9 cellular contexts compared by ENCODE assay signal in the genomic region with DNA sequence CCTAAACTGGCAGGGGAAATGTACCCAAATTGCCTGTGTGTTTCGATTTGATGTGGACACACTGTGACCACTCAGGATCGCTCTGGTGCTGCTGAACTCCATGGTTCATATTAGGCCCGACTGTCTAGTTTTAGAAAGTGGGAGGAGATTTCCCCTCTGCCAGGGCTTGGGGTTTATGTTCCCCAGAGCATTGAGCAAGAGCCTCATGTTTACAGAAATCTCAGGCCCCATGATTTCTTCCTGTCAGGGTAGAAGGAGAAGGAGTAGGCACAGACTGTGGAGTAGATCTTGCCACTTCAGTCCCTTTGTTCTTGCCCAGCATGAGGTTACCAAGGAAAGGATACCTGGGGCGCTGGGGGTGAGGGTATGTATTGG. TPM values are rescaled to one million over a fixed set of nuclear protein-coding genes. Genes with fewer than 3 reads are reported as not detected.
DNase-seq lines count a peak whose midpoint lies in the region; ATAC-seq and TF ChIP-seq lines count a peak whose summit lies in the region.
"Had no signal": no experiment of that assay in that cellular context is flagged by ENCODE, and none has a peak within 500 bp of the region (broad histone marks: within the 10 kb centered on the region; RNA-seq: fewer than 3 reads in every experiment).

No MANE protein-coding gene starts in this region.

- H3K27me3 ChIP-seq in adipocyte (replicated peaks; ENCODE audit: control insufficient read depth, insufficient read depth, low read length) (no peaks in the 10 kb centered on the region), right cardiac atrium (ENCODE audit: control insufficient read depth, insufficient read depth) (no peaks in the 10 kb centered on the region), stomach (no peaks in the 10 kb centered on the region), H7 (ENCODE audit: control insufficient read depth, insufficient read depth, low read length) (no peaks in the 10 kb centered on the region)

- peak overlapping the region; percentile 81 for H3K9ac ChIP-seq in adipocyte (ENCODE audit: low read length)

- ATAC-seq in right cardiac atrium (peak; percentile 29 to 50), HG02610 (IDR thresholded peaks at IDR 0.05; ENCODE audit: unreplicated experiment) (no peak), HG03280 (IDR thresholded peaks at IDR 0.05; ENCODE audit: unreplicated experiment) (no peak)

- TF ChIP-seq CTCF in stomach (IDR thresholded peaks at IDR 0.05) = no peak

- no peaks in the 10 kb centered on the region for H3K36me3 ChIP-seq in adipocyte (ENCODE audit: control insufficient read depth, insufficient read depth, low read length, severe bottlenecking)
- no peaks in the 10 kb centered on the region for H3K36me3 ChIP-seq in stomach
- no peaks in the 10 kb centered on the region for H3K36me3 ChIP-seq in H7 (replicated peaks; ENCODE audit: control insufficient read depth, insufficient read depth, low read length)

- 66% methylated on average over 4 of the region's 4 CpGs for WGBS in right cardiac atrium
- 38 to 68% (median 57%) methylated on average over 4 of the region's 4 CpGs for WGBS in stomach, 5 donors

- H3K4me3 ChIP-seq in adipocyte (ENCODE audit: low read length) = peak overlapping the region; percentile 74
- no peak overlapping the region for H3K4me3 ChIP-seq in right cardiac atrium (ENCODE audit: low read length)
- no peak overlapping the region for H3K4me3 ChIP-seq in stomach
- no peak overlapping the region for H3K4me3 ChIP-seq in H7 (ENCODE audit: insufficient read depth, low read depth, low read length)

- no peak for TF ChIP-seq EP300 in stomach (IDR thresholded peaks at IDR 0.05)

- H3K27ac ChIP-seq in right cardiac atrium (ENCODE audit: low read length) (peak overlapping the region; percentile 69), stomach (peak overlapping the region; percentile 6 to 90 (median 69))

- no peaks in the 10 kb centered on the region for H3K9me3 ChIP-seq in adipocyte (ENCODE audit: control insufficient read depth, low read length)
- no peaks in the 10 kb centered on the region for H3K9me3 ChIP-seq in right cardiac atrium (ENCODE audit: control insufficient read depth, low read length)
- H3K9me3 ChIP-seq in stomach = no peaks in the 10 kb centered on the region

- no peak for TF ChIP-seq POLR2A in stomach (IDR thresholded peaks at IDR 0.05)

- DNase-seq in KBM-7 (peak; percentile 43), adipocyte (ENCODE audit: low read depth) (peak; percentile 92), right cardiac atrium (peak in 1 of 3 donors; percentile 29), stomach (no peak), H7 (no peak), NCI-H1930 (lab: John Stamatoyannopoulos, UW) (no peak)
- DNase-seq: naive B cell had no signal

- in situ Hi-C loops in KBM-7 (cut with MboI; ENCODE audit: low pct_unique_long_range_greater_than_20kb, low sequenced_read_pairs) = no loop called here

- intact Hi-C loops in right cardiac atrium (cut with DNase I) = no loop called here
- intact Hi-C loops in stomach (cut with DNase I; ENCODE audit: low total_unique reads) = loop anchor here (10.0 kb wide), 1 partner anchor 471 kb away; no protein-coding TSS in a partner anchor

- H3K4me1 ChIP-seq in adipocyte (ENCODE audit: control insufficient read depth, insufficient read depth, low read length) = peaks cover 68% of the 10 kb centered on the region
- peaks cover 5% of the 10 kb centered on the region for H3K4me1 ChIP-seq in right cardiac atrium (ENCODE audit: control insufficient read depth, insufficient read depth, low read length)
- H3K4me1 ChIP-seq in stomach = peaks cover 18 to 69% (median 47%) of the 10 kb centered on the region in 4 donors

RNA-seq across cellular contexts. Expression of gene GLRX, which starts 40.8 kb away (rescaled TPM):
- total RNA-seq in right cardiac atrium = 10 to 100 TPM; 70.2 to 85.2 (median 79.4) TPM
- polyA plus RNA-seq in right cardiac atrium = 192 TPM
- 10 to 100 TPM; 11.3 to 30.4 (median 14.0) TPM for total RNA-seq in stomach
- polyA plus RNA-seq in stomach = 100 to 1,000 TPM in 1 of 3 donors, 10 to 100 TPM in 2; 51.0 to 211 (median 65.7) TPM
- 25.0 and 41.6 TPM in 2 replicates for total RNA-seq in H7 (2014; rRNA removed; shearing (Covaris generic))

Comparison
In these comparisons a context has a peak if more than half of its experiments do, and no peak if none do; other contexts are left out.
1. DNase-seq: peak in KBM-7 (single experiment) and adipocyte (single experiment); none in stomach (single experiment), H7 (single experiment) and NCI-H1930 (0 of 2).
2. ATAC-seq: peak in right cardiac atrium (2 of 2); none in HG02610 (single experiment) and HG03280 (single experiment).